13 cellular contexts compared by ENCODE assay signal in the genomic region with DNA sequence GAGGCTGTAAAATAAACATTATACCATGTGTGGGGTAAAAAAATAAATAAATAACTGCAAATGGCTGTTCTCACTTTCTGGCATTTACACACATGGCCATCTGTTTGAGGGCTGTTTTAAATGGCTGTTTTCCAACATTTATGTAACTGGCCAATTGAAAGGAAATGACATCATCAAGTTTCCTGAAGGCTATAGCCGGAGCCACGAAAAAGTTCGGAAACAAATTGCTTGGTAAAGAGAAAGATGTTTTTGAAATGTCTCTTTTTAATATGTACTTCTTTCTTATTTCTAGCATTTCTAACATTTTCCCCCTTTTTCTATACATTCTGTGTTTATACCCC.
DNase-seq lines count a peak whose midpoint lies in the region; ATAC-seq and TF ChIP-seq lines count a peak whose summit lies in the region.
"Had no signal": no experiment of that assay in that cellular context is flagged by ENCODE, and none has a peak within 500 bp of the region (broad histone marks: within the 10 kb centered on the region; RNA-seq: fewer than 3 reads in every experiment).

No MANE protein-coding gene starts in this region.

- H3K4me1 ChIP-seq in Peyer's patch: peaks cover 0 to 4% (median 0%) of the 10 kb centered on the region in 4 donors
- peaks cover 67% of the 10 kb centered on the region for H3K4me1 ChIP-seq in osteoblast (ENCODE audit: insufficient read depth, low read length)

- H3K27ac ChIP-seq in Peyer's patch: peak overlapping the region in 3 of 4 donors; percentile 27 to 43 (median 31)
- H3K27ac ChIP-seq in osteoblast (ENCODE audit: low read depth, low read length): peak overlapping the region; percentile 91

- no peaks in the 10 kb centered on the region for H3K9me3 ChIP-seq in Peyer's patch
- no peaks in the 10 kb centered on the region for H3K9me3 ChIP-seq in osteoblast (ENCODE audit: low read depth, low read length)

- no peaks in the 10 kb centered on the region for H3K79me2 ChIP-seq in osteoblast (ENCODE audit: insufficient read depth, low read length)

- H4K20me1 ChIP-seq in osteoblast (ENCODE audit: insufficient read depth, low read length): no peaks in the 10 kb centered on the region

- CTCF ChIA-PET in WTC11 (lab: Charles Lee): no interaction called here
- CTCF ChIA-PET in activated CD8-positive, alpha-beta T cell treated with anti-CD3 and anti-CD28 coated beads, Interleukin-2, amount 10 ng/mL, durations not matched to agents 7 days and 5 days (lab: Charles Lee): no interaction called here

- H3K4me1 Mint-ChIP-seq in WTC11: peaks cover 29% of the 10 kb centered on the region
- no peaks in the 10 kb centered on the region for H3K4me1 Mint-ChIP-seq in activated CD8-positive, alpha-beta T cell treated with anti-CD3 and anti-CD28 coated beads, Interleukin-2, amount 10 ng/mL, durations not matched to agents 7 days and 5 days (ENCODE audit: low read depth)
- H3K4me1 Mint-ChIP-seq: stimulated activated naive CD8-positive, alpha-beta T cell treated with anti-CD3 and anti-CD28 coated beads, Interleukin-15, amount 100 ng/mL, for 72 hours had no signal

- no peak for ATAC-seq in WTC11
- ATAC-seq in activated CD8-positive, alpha-beta T cell treated with anti-CD3 and anti-CD28 coated beads, Interleukin-2, amount 10 ng/mL, durations not matched to agents 7 days and 5 days: no peak
- ATAC-seq: CD8-positive, alpha-beta T cell; stimulated activated naive CD8-positive, alpha-beta T cell treated with anti-CD3 and anti-CD28 coated beads, Interleukin-15, amount 100 ng/mL, for 72 hours had no signal

- no peaks in the 10 kb centered on the region for H3K36me3 Mint-ChIP-seq in WTC11
- no peaks in the 10 kb centered on the region for H3K36me3 Mint-ChIP-seq in activated CD8-positive, alpha-beta T cell treated with anti-CD3 and anti-CD28 coated beads, Interleukin-2, amount 10 ng/mL, durations not matched to agents 7 days and 5 days (ENCODE audit: low read depth)
- H3K36me3 Mint-ChIP-seq: CD8-positive, alpha-beta T cell had no signal

- POLR2A ChIA-PET in WTC11 (lab: Charles Lee): no interaction called here
- POLR2A ChIA-PET in activated CD8-positive, alpha-beta T cell treated with anti-CD3 and anti-CD28 coated beads, Interleukin-2, amount 10 ng/mL, durations not matched to agents 7 days and 5 days (lab: Charles Lee): no interaction called here

- no peak for TF ChIP-seq CTCF in Peyer's patch (IDR thresholded peaks at IDR 0.05)
- no peak for TF ChIP-seq CTCF in fibroblast of mammary gland (conservative IDR thresholded peaks at IDR 0.05; ENCODE audit: control insufficient read depth, insufficient read depth, low read depth, low read length)
- TF ChIP-seq CTCF in osteoblast (IDR thresholded peaks at IDR 0.05; ENCODE audit: extremely low read depth, low read depth, low read length): no peak
- TF ChIP-seq CTCF in WTC11 (IDR thresholded peaks at IDR 0.05): no peak
- TF ChIP-seq CTCF in GM10266 (IDR thresholded peaks at IDR 0.05; ENCODE audit: control insufficient read depth, insufficient read depth, low read depth, missing control alignments): no peak

- H3K4me2 ChIP-seq in osteoblast (ENCODE audit: insufficient read depth, low read length): peak overlapping the region; percentile 17

- no peak overlapping the region for H3K27ac Mint-ChIP-seq in WTC11
- H3K27ac Mint-ChIP-seq in activated CD8-positive, alpha-beta T cell treated with anti-CD3 and anti-CD28 coated beads, Interleukin-2, amount 10 ng/mL, durations not matched to agents 7 days and 5 days: no peak overlapping the region
- H3K27ac Mint-ChIP-seq: activated naive CD8-positive, alpha-beta T cell; CD8-positive, alpha-beta T cell; stimulated activated naive CD8-positive, alpha-beta T cell treated with anti-CD3 and anti-CD28 coated beads, Interleukin-15, amount 100 ng/mL, for 72 hours had no signal

- H3K27me3 ChIP-seq in Peyer's patch (no peaks in the 10 kb centered on the region), osteoblast (ENCODE audit: insufficient read depth, low read length) (no peaks in the 10 kb centered on the region)

- H3K4me3 Mint-ChIP-seq in WTC11: no peak overlapping the region
- H3K4me3 Mint-ChIP-seq in activated CD8-positive, alpha-beta T cell treated with anti-CD3 and anti-CD28 coated beads, Interleukin-2, amount 10 ng/mL, durations not matched to agents 7 days and 5 days: no peak overlapping the region
- H3K4me3 Mint-ChIP-seq: activated naive CD8-positive, alpha-beta T cell; CD8-positive, alpha-beta T cell; stimulated activated naive CD8-positive, alpha-beta T cell treated with anti-CD3 and anti-CD28 coated beads, Interleukin-15, amount 100 ng/mL, for 72 hours had no signal

- no peak overlapping the region for H2AFZ ChIP-seq in osteoblast (ENCODE audit: low read length)

- DNase-seq in AG08395 (ENCODE audit: low spot score) (peak; percentile 59), Peyer's patch (no peak), fibroblast of mammary gland (ENCODE audit: low read depth) (peak; percentile 92), osteoblast (ENCODE audit: insufficient read length, low spot score, missing footprints) (peak; percentile 57), WTC11 (ENCODE audit: low spot score) (no peak), mesenteric fat pad (ENCODE audit: low spot score) (no peak), GM10266 (ENCODE audit: extremely low spot score) (no peak)
- no peak for DNase-seq in activated CD8-positive, alpha-beta T cell treated with anti-CD3 and anti-CD28 coated beads, Interleukin-2, amount 10 ng/mL, durations not matched to agents 7 days and 5 days
- DNase-seq: CD8-positive, alpha-beta T cell; glutamatergic neuron; NCI-H1694; stimulated activated naive CD8-positive, alpha-beta T cell treated with anti-CD3 and anti-CD28 coated beads, Interleukin-15, amount 100 ng/mL, for 72 hours had no signal

- H3K36me3 ChIP-seq in Peyer's patch (no peaks in the 10 kb centered on the region), osteoblast (ENCODE audit: insufficient read depth, low read length) (no peaks in the 10 kb centered on the region)

- no peak overlapping the region for H3K4me3 ChIP-seq in Peyer's patch
- no peak overlapping the region for H3K4me3 ChIP-seq in fibroblast of mammary gland (ENCODE audit: control insufficient read depth, low read depth, low read length)
- H3K4me3 ChIP-seq in osteoblast (ENCODE audit: insufficient read depth, low read length): no peak overlapping the region

- H3K9me3 Mint-ChIP-seq in WTC11: peaks cover 14% of the 10 kb centered on the region
- H3K9me3 Mint-ChIP-seq in activated CD8-positive, alpha-beta T cell treated with anti-CD3 and anti-CD28 coated beads, Interleukin-2, amount 10 ng/mL, durations not matched to agents 7 days and 5 days (ENCODE audit: insufficient read depth): no peaks in the 10 kb centered on the region
- H3K9me3 Mint-ChIP-seq: CD8-positive, alpha-beta T cell had no signal

- no peak for TF ChIP-seq POLR2A in Peyer's patch (IDR thresholded peaks at IDR 0.05)

- no peaks in the 10 kb centered on the region; the same call in 1 of the 2 replicates for H3K27me3 Mint-ChIP-seq in WTC11 (ENCODE audit: low read depth)
- H3K27me3 Mint-ChIP-seq in activated CD8-positive, alpha-beta T cell treated with anti-CD3 and anti-CD28 coated beads, Interleukin-2, amount 10 ng/mL, durations not matched to agents 7 days and 5 days (ENCODE audit: low read depth): peaks cover 11% of the 10 kb centered on the region

TF ChIP-seq in WTC11, 78 proteins besides CTCF, POLR2A, EP300 and RAD21:
- TF ChIP-seq TP53 (CRISPR knock-in tag; IDR thresholded peaks at IDR 0.05): no peak
- TF ChIP-seq FOXK1 (CRISPR knock-in tag; IDR thresholded peaks at IDR 0.05): no peak
- no peak for TF ChIP-seq HMGA2 (CRISPR knock-in tag; IDR thresholded peaks at IDR 0.05)

Comparison
In these comparisons a context has a peak if more than half of its experiments do, and no peak if none do; other contexts are left out.
1. DNase-seq: peak in AG08395 (single experiment), fibroblast of mammary gland (single experiment) and osteoblast (single experiment); none in Peyer's patch (0 of 3), WTC11 (single experiment), mesenteric fat pad (single experiment), GM10266 (single experiment) and activated CD8-positive, alpha-beta T cell treated with anti-CD3 and anti-CD28 coated beads, Interleukin-2, amount 10 ng/mL, durations not matched to agents 7 days and 5 days (single experiment).